10 cellular contexts compared by ENCODE assay signal in genomic region chr3:4416961-4417360, GRCh38. TPM values are rescaled to one million over a fixed set of nuclear protein-coding genes. Genes with fewer than 3 reads are reported as not detected.
A peak's percentile ranks its signal among the peaks of the same experiment; 100 is the strongest.
DNase-seq lines count a peak whose midpoint lies in the region; ATAC-seq and TF ChIP-seq lines count a peak whose summit lies in the region.
"Had no signal": no experiment of that assay in that cellular context is flagged by ENCODE, and none has a peak within 500 bp of the region (broad histone marks: within the 10 kb centered on the region; RNA-seq: fewer than 3 reads in every experiment).

No MANE protein-coding gene starts in this region.

- peaks cover 0 to 6% of the 10 kb centered on the region in 2 donors for H3K4me1 ChIP-seq in aorta (ENCODE audit: control insufficient read depth in 1 of 2, insufficient read depth in 2 of 2, low read length in 2 of 2)
- H3K4me1 ChIP-seq in lower lobe of right lung: no peaks in the 10 kb centered on the region
- H3K4me1 ChIP-seq in transverse colon: no peaks in the 10 kb centered on the region

- H3K9me3 ChIP-seq in aorta (ENCODE audit: control insufficient read depth, low read length) (no peaks in the 10 kb centered on the region), lower lobe of right lung (no peaks in the 10 kb centered on the region), transverse colon (no peaks in the 10 kb centered on the region)

- H3K4me3 ChIP-seq in foreskin fibroblast (ENCODE audit: low read depth in 1 of 2, low read length in 2 of 2): no peak overlapping the region
- no peak overlapping the region for H3K4me3 ChIP-seq in aorta (ENCODE audit: low read length in 2 of 2)
- H3K4me3 ChIP-seq in lower lobe of right lung: no peak overlapping the region
- no peak overlapping the region for H3K4me3 ChIP-seq in transverse colon

- TF ChIP-seq EP300 in transverse colon (IDR thresholded peaks at IDR 0.05; ENCODE audit: low read depth): no peak

- peak; percentile 15 for DNase-seq in stimulated activated CD4-positive, alpha-beta T cell treated with anti-CD3 and anti-CD28 coated beads, Interleukin-4, amount 100 ng/mL, for 24 hours
- DNase-seq in stimulated activated CD4-positive, alpha-beta T cell treated with anti-CD3 and anti-CD28 coated beads, Interleukin-12 subunit alpha, Interleukin-12 subunit beta, amount 100 ng/mL, for 4 hours: no peak
- DNase-seq in T1000 (lab: John Stamatoyannopoulos, UW) (peak; percentile 92), foreskin fibroblast (peak; percentile 76 to 88), aorta (peak; percentile 92), lower lobe of right lung (no peak), NCI-H1105 (lab: John Stamatoyannopoulos, UW) (no peak), transverse colon (no peak)
- DNase-seq: activated naive CD8-positive, alpha-beta T cell treated with anti-CD3 and anti-CD28 coated beads, Interleukin-2, amount 50 U/mL, for 24 hours; NCI-H1417 treated with DMSO at 0.1 percent for 48 hours had no signal

- peak overlapping the region in 1 of 2 donors; percentile 64 for H3K27ac ChIP-seq in aorta (ENCODE audit: low read depth in 1 of 2, low read length in 2 of 2)
- no peak overlapping the region for H3K27ac ChIP-seq in lower lobe of right lung
- no peak overlapping the region for H3K27ac ChIP-seq in transverse colon

- intact Hi-C loops in aorta (cut with DNase I): loop anchor here (2.0 to 5.0 kb wide), 6 partner anchors 60 to 166 kb away; partner anchors contain the start of gene ITPR1 (in 2 of the 2)
- intact Hi-C loops in lower lobe of right lung (cut with DNase I): no loop called here
- intact Hi-C loops in transverse colon (cut with DNase I; ENCODE audit: low total_unique reads): no loop called here

- peaks cover 0 to 3% of the 10 kb centered on the region in 2 donors for H3K36me3 ChIP-seq in aorta (ENCODE audit: control insufficient read depth in 1 of 2, insufficient read depth in 2 of 2, low read length in 1 of 2)
- H3K36me3 ChIP-seq in lower lobe of right lung: peaks cover 33% of the 10 kb centered on the region
- peaks cover 0 to 8% (median 0%) of the 10 kb centered on the region in 4 donors for H3K36me3 ChIP-seq in transverse colon

- WGBS in aorta, 2 donors: 3 to 7% methylated on average over 6 of the region's 6 CpGs
- WGBS in transverse colon (ENCODE audit: low coverage in 1 of 2), 2 donors: 86 to 100% methylated on average over 6 of the region's 6 CpGs

- H3K27me3 ChIP-seq in aorta (ENCODE audit: control insufficient read depth in 1 of 2, insufficient read depth in 2 of 2, low read length in 1 of 2): no peaks in the 10 kb centered on the region
- H3K27me3 ChIP-seq in lower lobe of right lung (ENCODE audit: low read depth): no peaks in the 10 kb centered on the region
- H3K27me3 ChIP-seq in transverse colon: no peaks in the 10 kb centered on the region

- in situ Hi-C loops in transverse colon (cut with MboI; ENCODE audit: low pct_ligation_motif_present in 1 of 4, low pct_unique_long_range_greater_than_20kb in 1 of 4, low sequenced_read_pairs in 3 of 4): no loop called here

- peak; percentile 86 for ATAC-seq in aorta (ENCODE audit: low FRiP score)
- no peak for ATAC-seq in lower lobe of right lung
- ATAC-seq: activated naive CD8-positive, alpha-beta T cell treated with anti-CD3 and anti-CD28 coated beads, Interleukin-2, amount 50 U/mL, for 24 hours had no signal

- TF ChIP-seq POLR2A in transverse colon (IDR thresholded peaks at IDR 0.05): no peak

- TF ChIP-seq CTCF in foreskin fibroblast (IDR thresholded peaks at IDR 0.05; ENCODE audit: low read depth, low read length) (no peak), lower lobe of right lung (IDR thresholded peaks at IDR 0.05) (no peak), transverse colon (IDR thresholded peaks at IDR 0.05) (no peak)

RNA-seq across cellular contexts. Expression of gene SUMF1, which starts 50.1 kb away (rescaled TPM):
- total RNA-seq in aorta: 10 to 100 TPM; 26.5 to 35.8 TPM
- 10 to 100 TPM; 23.3 to 30.4 TPM for polyA plus RNA-seq in aorta
- 35.4 TPM for total RNA-seq in lower lobe of right lung
- total RNA-seq in transverse colon: 10 to 100 TPM; 25.1 to 70.5 (median 65.3) TPM

Comparison
In these comparisons a context has a peak if more than half of its experiments do, and no peak if none do; other contexts are left out.
1. DNase-seq: peak in stimulated activated CD4-positive, alpha-beta T cell treated with anti-CD3 and anti-CD28 coated beads, Interleukin-4, amount 100 ng/mL, for 24 hours (single experiment), T1000 (single experiment), foreskin fibroblast (2 of 2) and aorta (2 of 2); none in stimulated activated CD4-positive, alpha-beta T cell treated with anti-CD3 and anti-CD28 coated beads, Interleukin-12 subunit alpha, Interleukin-12 subunit beta, amount 100 ng/mL, for 4 hours (single experiment), lower lobe of right lung (single experiment), NCI-H1105 (single experiment) and transverse colon (single experiment).
2. intact Hi-C loops: an anchor here in aorta (2.0 to 5.0 kb wide); none called in lower lobe of right lung and transverse colon.